In genomic region chr17:42608692-42609181, GRCh38 we compare ENCODE assay signal across 8 cellular contexts. TPM values are rescaled to one million over a fixed set of nuclear protein-coding genes. Genes with fewer than 3 reads are reported as not detected.
DNase-seq lines count a peak whose midpoint lies in the region; ATAC-seq and TF ChIP-seq lines count a peak whose summit lies in the region.

No MANE protein-coding gene starts in this region.

- H3K9me3 Mint-ChIP-seq in nephron: no peaks in the 10 kb centered on the region

- TF ChIP-seq CTCF in nephron (IDR thresholded peaks at IDR 0.05; ENCODE audit: unreplicated experiment in 3 of 3): no peak

- peak overlapping the region; percentile 74 to 99 (median 88) for H3K27ac Mint-ChIP-seq in nephron

- DNase-seq in NCI-H748 (lab: John Stamatoyannopoulos, UW; ENCODE audit: unreplicated experiment) (peak; percentile 40), NCI-H748 treated with DMSO at 0.1 percent for 48 hours (lab: John Stamatoyannopoulos, UW) (no peak), epidermal melanocyte (ENCODE audit: insufficient read length, low spot score) (peak; percentile 19), NCI-H345 treated with DMSO at 0.1 percent for 48 hours (lab: John Stamatoyannopoulos, UW; ENCODE audit: unreplicated experiment) (no peak), cerebellum (ENCODE audit: low spot score) (no peak)

- H3K27me3 Mint-ChIP-seq in nephron (ENCODE audit: low read depth): no peaks in the 10 kb centered on the region

- peaks cover 19% of the 10 kb centered on the region for H3K4me1 Mint-ChIP-seq in nephron

- peaks cover 25% of the 10 kb centered on the region for H3K36me3 Mint-ChIP-seq in nephron (ENCODE audit: low read depth)

- peak; percentile 29 for ATAC-seq in HG02981 (IDR thresholded peaks at IDR 0.05; ENCODE audit: unreplicated experiment)
- ATAC-seq in SK-N-SH treated with all-trans-retinoic acid at 6 μM for 48 hours: peak; percentile 77

- peak overlapping the region; percentile 99 to 100 (median 100) for H3K4me3 Mint-ChIP-seq in nephron

TF ChIP-seq in SK-N-SH treated with all-trans-retinoic acid at 6 μM for 48 hours, 23 proteins besides CTCF, POLR2A, EP300 and RAD21:
- TF ChIP-seq ZFP3 (CRISPR knock-in tag; IDR thresholded peaks at IDR 0.05) (peak; percentile 76), PPARA (CRISPR knock-in tag; IDR thresholded peaks at IDR 0.05; ENCODE audit: borderline replicate concordance) (no peak)

RNA-seq across cellular contexts. Expression of gene RETREG3, which starts 0.4 kb away (rescaled TPM):
- total RNA-seq in cerebellum: 36.8 TPM

RNA-seq across cellular contexts. Expression of gene TUBG1, which starts 0.7 kb away (rescaled TPM):
- total RNA-seq in cerebellum: 9.7 TPM

RNA-seq across cellular contexts. Expression of gene PSMC3IP, which starts 31.2 kb away (rescaled TPM):
- 6.2 TPM for total RNA-seq in cerebellum

RNA-seq across cellular contexts. Expression of gene MLX, which starts 41.8 kb away (rescaled TPM):
- 21.6 TPM for total RNA-seq in cerebellum

RNA-seq across cellular contexts. Expression of gene COASY, which starts 46.8 kb away (rescaled TPM):
- total RNA-seq in cerebellum: 5.6 TPM

Comparison
In these comparisons a context has a peak if more than half of its experiments do, and no peak if none do; other contexts are left out.
1. DNase-seq: peak in NCI-H748 (single experiment) and epidermal melanocyte (single experiment); none in NCI-H748 treated with DMSO at 0.1 percent for 48 hours (single experiment), NCI-H345 treated with DMSO at 0.1 percent for 48 hours (single experiment) and cerebellum (single experiment).